ENCODE assay signal across 1 cellular context in the genomic region with DNA sequence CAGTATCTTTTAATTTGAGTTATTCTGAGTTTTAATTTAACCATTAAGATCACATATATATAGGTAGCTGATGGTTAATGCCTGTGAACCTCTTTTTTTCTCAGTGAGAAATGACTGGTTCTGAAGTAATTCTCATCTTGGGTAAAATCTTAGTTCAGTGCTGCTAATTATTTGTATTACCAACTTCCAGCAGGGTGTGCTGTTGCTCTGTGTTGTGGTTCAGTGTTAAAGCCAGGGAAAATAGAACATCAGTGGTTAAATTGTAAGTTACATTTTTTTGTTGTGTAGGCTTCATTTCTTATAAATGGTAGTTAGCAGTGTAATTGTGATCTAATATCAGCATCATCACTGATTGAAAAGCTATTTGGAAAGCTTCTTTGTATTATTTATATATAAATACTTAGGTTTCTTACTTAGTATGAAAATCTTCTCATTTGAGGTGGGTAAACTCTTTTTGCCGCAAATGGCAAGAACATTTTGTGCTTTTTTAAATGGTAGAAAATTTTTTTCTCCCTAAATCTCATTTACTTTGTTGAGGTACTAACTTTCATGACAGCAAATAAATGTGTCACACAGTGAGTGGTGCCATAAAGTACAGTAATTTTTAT.
TF ChIP-seq lines count a peak whose summit lies in the region.

No MANE protein-coding gene starts in this region.

TF ChIP-seq in GM12878, 131 proteins besides CTCF, POLR2A, EP300 and RAD21:
- TF ChIP-seq PRDM15 (CRISPR knock-in tag; IDR thresholded peaks at IDR 0.05) (no peak), SMC3 (IDR thresholded peaks at IDR 0.05; ENCODE audit: borderline replicate concordance, low read length) (peak; percentile 42), MLLT1 (IDR thresholded peaks at IDR 0.05) (no peak), ASH2L (IDR thresholded peaks at IDR 0.05; ENCODE audit: borderline replicate concordance, low read depth) (no peak), STAT3 (IDR thresholded peaks at IDR 0.05; ENCODE audit: low read depth, low read length) (no peak), ZNF384 (IDR thresholded peaks at IDR 0.05; ENCODE audit: borderline replicate concordance, low read depth, low read length) (peak; percentile 10; the same call in 1 of the 2 replicates), MAX (IDR thresholded peaks at IDR 0.05; ENCODE audit: low read depth, low read length) (no peak), RUNX3 (IDR thresholded peaks at IDR 0.05; ENCODE audit: low read length) (peak; percentile 69), GABPA (IDR thresholded peaks at IDR 0.05; ENCODE audit: low read depth) (no peak), ZNF217 (IDR thresholded peaks at IDR 0.05) (no peak)
- TF ChIP-seq, protein P1, sequence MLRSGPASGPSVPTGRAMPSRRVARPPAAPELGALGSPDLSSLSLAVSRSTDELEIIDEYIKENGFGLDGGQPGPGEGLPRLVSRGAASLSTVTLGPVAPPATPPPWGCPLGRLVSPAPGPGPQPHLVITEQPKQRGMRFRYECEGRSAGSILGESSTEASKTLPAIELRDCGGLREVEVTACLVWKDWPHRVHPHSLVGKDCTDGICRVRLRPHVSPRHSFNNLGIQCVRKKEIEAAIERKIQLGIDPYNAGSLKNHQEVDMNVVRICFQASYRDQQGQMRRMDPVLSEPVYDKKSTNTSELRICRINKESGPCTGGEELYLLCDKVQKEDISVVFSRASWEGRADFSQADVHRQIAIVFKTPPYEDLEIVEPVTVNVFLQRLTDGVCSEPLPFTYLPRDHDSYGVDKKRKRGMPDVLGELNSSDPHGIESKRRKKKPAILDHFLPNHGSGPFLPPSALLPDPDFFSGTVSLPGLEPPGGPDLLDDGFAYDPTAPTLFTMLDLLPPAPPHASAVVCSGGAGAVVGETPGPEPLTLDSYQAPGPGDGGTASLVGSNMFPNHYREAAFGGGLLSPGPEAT (IDR thresholded peaks at IDR 0.05; ENCODE audit: low read depth): no peak
